9 cellular contexts compared by ENCODE assay signal in the genomic region with DNA sequence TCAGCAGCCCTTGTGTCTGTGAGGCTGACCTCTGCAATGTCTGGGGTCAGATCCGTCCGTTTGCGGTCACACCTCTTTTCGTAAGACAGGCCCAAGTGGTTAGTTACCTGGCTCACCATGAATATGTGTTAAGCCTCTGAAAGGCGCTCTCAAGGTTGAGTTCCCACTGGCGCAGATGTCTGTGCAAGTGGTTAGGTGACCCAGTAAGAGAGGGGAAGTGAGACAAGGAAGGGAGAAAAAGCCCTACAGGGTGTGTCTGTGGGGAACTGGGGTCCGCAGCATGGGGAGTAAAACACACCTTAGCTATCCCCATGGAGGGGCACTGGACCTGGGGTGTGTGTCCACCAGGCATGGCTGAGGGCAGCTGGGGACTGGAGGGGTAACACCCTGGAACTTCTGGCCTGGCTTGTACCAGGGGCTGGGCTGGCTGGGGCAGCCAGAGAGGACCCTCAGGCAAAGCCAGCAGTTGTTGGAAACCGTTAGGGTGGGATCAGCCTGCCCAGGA.
DNase-seq lines count a peak whose midpoint lies in the region; ATAC-seq and TF ChIP-seq lines count a peak whose summit lies in the region.
"Had no signal": no experiment of that assay in that cellular context is flagged by ENCODE, and none has a peak within 500 bp of the region (broad histone marks: within the 10 kb centered on the region; RNA-seq: fewer than 3 reads in every experiment).

No MANE protein-coding gene starts in this region.

- no peak for TF ChIP-seq CTCF in omental fat pad (IDR thresholded peaks at IDR 0.05)
- TF ChIP-seq CTCF in activated CD8-positive, alpha-beta T cell treated with anti-CD3 and anti-CD28 coated beads for 36 hours (IDR thresholded peaks at IDR 0.05), result no peak

- intact Hi-C loops in activated CD8-positive, alpha-beta T cell treated with anti-CD3 and anti-CD28 coated beads for 36 hours (cut with micrococcal nuclease), result no loop called here

- POLR2A ChIA-PET in activated CD4-positive, alpha-beta T cell treated with anti-CD3 and anti-CD28 coated beads, Interleukin-2, amount 10 ng/mL, durations not matched to agents 7 days and 5 days (lab: Charles Lee), result no interaction called here
- POLR2A ChIA-PET in activated CD8-positive, alpha-beta T cell treated with anti-CD3 and anti-CD28 coated beads for 36 hours (lab: Charles Lee), result no interaction called here

- H3K4me1 Mint-ChIP-seq in activated CD4-positive, alpha-beta T cell treated with anti-CD3 and anti-CD28 coated beads, Interleukin-2, amount 10 ng/mL, durations not matched to agents 7 days and 5 days, result peaks cover 14% of the 10 kb centered on the region
- peaks cover 14% of the 10 kb centered on the region for H3K4me1 Mint-ChIP-seq in activated CD8-positive, alpha-beta T cell treated with anti-CD3 and anti-CD28 coated beads for 36 hours (ENCODE audit: low read depth)

- no peaks in the 10 kb centered on the region for H3K9me3 Mint-ChIP-seq in activated CD4-positive, alpha-beta T cell treated with anti-CD3 and anti-CD28 coated beads, Interleukin-2, amount 10 ng/mL, durations not matched to agents 7 days and 5 days
- no peaks in the 10 kb centered on the region for H3K9me3 Mint-ChIP-seq in activated CD8-positive, alpha-beta T cell treated with anti-CD3 and anti-CD28 coated beads for 36 hours

- H3K27ac Mint-ChIP-seq in activated CD4-positive, alpha-beta T cell treated with anti-CD3 and anti-CD28 coated beads, Interleukin-2, amount 10 ng/mL, durations not matched to agents 7 days and 5 days, result no peak overlapping the region
- H3K27ac Mint-ChIP-seq in activated CD8-positive, alpha-beta T cell treated with anti-CD3 and anti-CD28 coated beads for 36 hours, result no peak overlapping the region

- ATAC-seq in GM18870 (IDR thresholded peaks at IDR 0.05; ENCODE audit: unreplicated experiment) (peak; percentile 91), HG02938 (IDR thresholded peaks at IDR 0.05; ENCODE audit: unreplicated experiment) (peak; percentile 92), omental fat pad (ENCODE audit: low FRiP score) (peak; percentile 5)
- ATAC-seq in activated CD8-positive, alpha-beta T cell treated with anti-CD3 and anti-CD28 coated beads for 36 hours, result no peak

- DNase-seq in SKM-1 (lab: John Stamatoyannopoulos, UW; ENCODE audit: unreplicated experiment) (peak; percentile 51), omental fat pad (ENCODE audit: low spot score) (no peak), NCI-H226 (no peak), NCI-H2196 (lab: John Stamatoyannopoulos, UW; ENCODE audit: unreplicated experiment) (no peak)
- no peak for DNase-seq in activated CD4-positive, alpha-beta T cell treated with anti-CD3 and anti-CD28 coated beads, Interleukin-2, amount 10 ng/mL, durations not matched to agents 7 days and 5 days
- DNase-seq in activated CD8-positive, alpha-beta T cell treated with anti-CD3 and anti-CD28 coated beads for 36 hours, result no peak
- DNase-seq: activated gamma-delta T cell treated with Interleukin-2 at 50 U/mL for 16 hours had no signal

- no peaks in the 10 kb centered on the region for H3K36me3 Mint-ChIP-seq in activated CD4-positive, alpha-beta T cell treated with anti-CD3 and anti-CD28 coated beads, Interleukin-2, amount 10 ng/mL, durations not matched to agents 7 days and 5 days (ENCODE audit: low read depth)
- no peaks in the 10 kb centered on the region for H3K36me3 Mint-ChIP-seq in activated CD8-positive, alpha-beta T cell treated with anti-CD3 and anti-CD28 coated beads for 36 hours (ENCODE audit: low read depth)

- CTCF ChIA-PET in activated CD4-positive, alpha-beta T cell treated with anti-CD3 and anti-CD28 coated beads, Interleukin-2, amount 10 ng/mL, durations not matched to agents 7 days and 5 days (lab: Charles Lee), result interaction anchor here (1.1 kb wide), 1 partner anchor 293 kb away, joined by 3 read pairs; no protein-coding TSS in a partner anchor
- CTCF ChIA-PET in activated CD8-positive, alpha-beta T cell treated with anti-CD3 and anti-CD28 coated beads for 36 hours (lab: Charles Lee), result no interaction called here

- peaks cover 7% of the 10 kb centered on the region for H3K27me3 Mint-ChIP-seq in activated CD4-positive, alpha-beta T cell treated with anti-CD3 and anti-CD28 coated beads, Interleukin-2, amount 10 ng/mL, durations not matched to agents 7 days and 5 days
- peaks cover 44% of the 10 kb centered on the region for H3K27me3 Mint-ChIP-seq in activated CD8-positive, alpha-beta T cell treated with anti-CD3 and anti-CD28 coated beads for 36 hours

- H3K4me3 Mint-ChIP-seq in activated CD4-positive, alpha-beta T cell treated with anti-CD3 and anti-CD28 coated beads, Interleukin-2, amount 10 ng/mL, durations not matched to agents 7 days and 5 days, result no peak overlapping the region
- H3K4me3 Mint-ChIP-seq in activated CD8-positive, alpha-beta T cell treated with anti-CD3 and anti-CD28 coated beads for 36 hours, result no peak overlapping the region
